Comparison of ENCODE assay signal across 1 cellular context in genomic region chr1:118842462-118843201, GRCh38.
TF ChIP-seq lines count a peak whose summit lies in the region.

No MANE protein-coding gene starts in this region.

TF ChIP-seq in HEK293, 187 proteins besides CTCF, POLR2A, EP300 and RAD21 (continued from another document):
- TF ChIP-seq BCL6B (tag by site-specific recombination; IDR thresholded peaks at IDR 0.05) = no peak
- TF ChIP-seq ZNF311 (tag by site-specific recombination; IDR thresholded peaks at IDR 0.05; ENCODE audit: borderline replicate concordance) = no peak
- TF ChIP-seq ZNF423 (tag by site-specific recombination; IDR thresholded peaks at IDR 0.05) = 0 out of 2 replicates have a peak, but pooled peaks have one; percentile 16
- TF ChIP-seq MZF1 (tag by site-specific recombination; IDR thresholded peaks at IDR 0.05; ENCODE audit: borderline replicate concordance) = peak; percentile 91
- TF ChIP-seq PATZ1 (tag by site-specific recombination; IDR thresholded peaks at IDR 0.05) = no peak
- no peak for TF ChIP-seq ZNF248 (tag by site-specific recombination; IDR thresholded peaks at IDR 0.05)
- TF ChIP-seq ZBTB21 (tag by site-specific recombination; IDR thresholded peaks at IDR 0.05) = peak; percentile 67; the same call in 1 of the 2 replicates
TF ChIP-seq in HEK293: peak in this region for 13.
